Comparison of ENCODE assay signal across 9 cellular contexts in the genomic region with DNA sequence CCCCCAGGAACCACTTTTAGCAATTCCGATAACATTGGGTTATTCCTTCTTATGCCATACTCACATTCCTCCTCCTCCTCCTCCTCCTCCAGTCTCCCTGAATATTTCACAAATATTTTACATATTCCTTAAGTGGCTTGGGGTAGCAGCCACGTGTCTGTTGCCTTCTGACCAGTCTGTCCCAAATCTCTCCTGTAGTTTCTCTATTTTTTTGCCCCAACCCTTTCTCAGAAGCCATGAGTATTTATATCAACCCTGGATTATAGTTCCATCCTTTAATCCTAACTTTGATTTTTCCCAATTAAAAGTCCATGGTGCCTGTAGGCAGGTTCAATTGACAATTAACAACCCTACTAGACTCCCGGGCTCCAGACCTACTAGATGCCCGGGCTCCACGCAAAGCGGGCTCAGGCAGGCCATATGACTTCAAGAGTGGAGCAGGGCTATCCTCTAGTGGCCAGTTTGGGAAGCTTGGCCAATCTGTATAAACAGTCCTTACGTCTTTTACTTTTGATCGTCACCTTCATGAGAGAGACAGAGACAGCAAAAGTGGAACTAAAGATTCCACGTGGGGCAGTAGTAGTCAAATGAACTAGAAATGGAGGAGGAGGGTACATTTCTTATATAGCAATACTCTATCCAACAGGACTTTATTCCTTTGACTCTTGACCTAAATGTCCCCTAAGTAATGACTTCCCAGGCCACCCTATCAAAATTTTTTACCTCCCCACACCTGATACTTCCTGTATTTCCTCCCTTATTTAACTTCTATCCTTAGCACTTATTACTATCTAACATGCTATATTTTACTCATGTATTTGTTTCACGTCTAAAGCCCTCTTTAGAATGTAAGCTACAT.
DNase-seq lines count a peak whose midpoint lies in the region; ATAC-seq and TF ChIP-seq lines count a peak whose summit lies in the region.
"Had no signal": no experiment of that assay in that cellular context is flagged by ENCODE, and none has a peak within 500 bp of the region (broad histone marks: within the 10 kb centered on the region; RNA-seq: fewer than 3 reads in every experiment).

No MANE protein-coding gene starts in this region.

- H3K9me3 Mint-ChIP-seq in GM23338: no peaks in the 10 kb centered on the region
- H3K9me3 Mint-ChIP-seq in activated B cell treated with CpG ODN at 0.5 μM for 24 hours: no peaks in the 10 kb centered on the region
- H3K9me3 Mint-ChIP-seq: activated T-cell treated with anti-CD3 and anti-CD28 coated beads, Interleukin-2, amount 50 U/mL, for 4 hours had no signal

- H3K9me2 ChIP-seq in GM23338 (ENCODE audit: insufficient read depth): no peaks in the 10 kb centered on the region

- H3K27me3 ChIP-seq in GM23338 (ENCODE audit: insufficient read depth) (peaks cover 3% of the 10 kb centered on the region; the same call in 1 of the 2 replicates), gastroesophageal sphincter (no peaks in the 10 kb centered on the region)

- H3K36me3 Mint-ChIP-seq in GM23338 (ENCODE audit: low read depth) (no peaks in the 10 kb centered on the region), activated B cell treated with CpG ODN at 0.5 μM for 24 hours (ENCODE audit: low read depth) (peaks cover 55% of the 10 kb centered on the region)

- no peaks in the 10 kb centered on the region for H3K79me2 ChIP-seq in GM23338 (replicated peaks; ENCODE audit: insufficient read depth)

- no peak overlapping the region for H3K27ac Mint-ChIP-seq in GM23338
- H3K27ac Mint-ChIP-seq in activated B cell treated with CpG ODN at 0.5 μM for 24 hours: peak overlapping the region; percentile 87

- peak; percentile 95 for ATAC-seq in GM23338
- peak; percentile 90 for ATAC-seq in activated B cell treated with CpG ODN at 0.5 μM for 24 hours (ENCODE audit: low read depth)
- peak; percentile 81 for ATAC-seq in gastroesophageal sphincter

- 17 to 20% methylated on average over 5 to 9 of the region's 10 CpGs for WGBS in gastroesophageal sphincter (ENCODE audit: low coverage in 1 of 2), 2 donors

- H3K4me2 ChIP-seq in GM23338: no peak overlapping the region

- no peaks in the 10 kb centered on the region for H3F3A ChIP-seq in GM23338 (replicated peaks; ENCODE audit: low read depth)

- H3K4me3 Mint-ChIP-seq in GM23338 (no peak overlapping the region), activated B cell treated with CpG ODN at 0.5 μM for 24 hours (peak overlapping the region; percentile 84)
- H3K4me3 Mint-ChIP-seq: activated T-cell treated with anti-CD3 and anti-CD28 coated beads, Interleukin-2, amount 50 U/mL, for 4 hours had no signal

- H3K4me1 ChIP-seq in GM23338 (ENCODE audit: insufficient read depth) (no peaks in the 10 kb centered on the region), gastroesophageal sphincter (peaks cover 0 to 48% (median 5%) of the 10 kb centered on the region in 3 donors)

- H3K4me3 ChIP-seq in GM23338: no peak overlapping the region
- peak overlapping the region in 1 of 2 donors; percentile 15 for H3K4me3 ChIP-seq in gastroesophageal sphincter

- H3K9me3 ChIP-seq in gastroesophageal sphincter: no peaks in the 10 kb centered on the region

- TF ChIP-seq POLR2A in gastroesophageal sphincter (IDR thresholded peaks at IDR 0.05): no peak

- H4K20me1 ChIP-seq in GM23338 (replicated peaks; ENCODE audit: insufficient read depth): no peaks in the 10 kb centered on the region

- peak; percentile 75 for DNase-seq in DMS153 treated with DMSO at 0.1 percent for 48 hours (lab: John Stamatoyannopoulos, UW; ENCODE audit: unreplicated experiment)
- peak; percentile 91 for DNase-seq in GM23338 (ENCODE audit: low spot score)
- peak; percentile 30 for DNase-seq in NCI-H2171 (lab: John Stamatoyannopoulos, UW)
- no peak for DNase-seq in activated B cell treated with CpG ODN at 0.5 μM for 24 hours
- DNase-seq in nucleus accumbens (lab: John Stamatoyannopoulos, UW): peak in 32 of 56 donors; percentile 1 to 60 (median 14)
- DNase-seq in GM19240 (ENCODE audit: insufficient read length, low spot score): no peak
- no peak for DNase-seq in NCI-H187 (lab: John Stamatoyannopoulos, UW)
- DNase-seq: activated T-cell treated with anti-CD3 and anti-CD28 coated beads, Interleukin-2, amount 50 U/mL, for 4 hours had no signal

- no peak overlapping the region for H2AFZ ChIP-seq in GM23338

- intact Hi-C loops in activated B cell treated with CpG ODN at 0.5 μM for 24 hours (cut with micrococcal nuclease): loop anchor here (1.0 to 5.0 kb wide), 10 partner anchors 19 to 575 kb away; a partner anchor contains a TSS

- POLR2A ChIA-PET in activated B cell treated with CpG ODN at 0.5 μM for 24 hours (lab: Charles Lee): interaction anchor here (1.0 to 2.1 kb wide), 2 partner anchors 69 to 112 kb away, joined by 3 to 10 read pairs; a partner anchor contains a TSS

- H3K27ac ChIP-seq in GM23338 (ENCODE audit: low read depth): no peak overlapping the region
- no peak overlapping the region for H3K27ac ChIP-seq in gastroesophageal sphincter

- H3K4me1 Mint-ChIP-seq in GM23338 (peaks cover 7% of the 10 kb centered on the region; the same call in 2 of the 3 replicates), activated B cell treated with CpG ODN at 0.5 μM for 24 hours (peaks cover 58% of the 10 kb centered on the region)

- TF ChIP-seq EP300 in gastroesophageal sphincter (IDR thresholded peaks at IDR 0.05): no peak

- TF ChIP-seq CTCF in GM23338 (conservative IDR thresholded peaks at IDR 0.05; ENCODE audit: low read depth in 2 of 2) (peak; percentile 95 to 98), activated B cell treated with CpG ODN at 0.5 μM for 24 hours (IDR thresholded peaks at IDR 0.05) (no peak), gastroesophageal sphincter (IDR thresholded peaks at IDR 0.05) (peak; percentile 87 to 93 (median 88))

- H3K36me3 ChIP-seq in GM23338 (ENCODE audit: insufficient read depth): no peaks in the 10 kb centered on the region
- no peaks in the 10 kb centered on the region for H3K36me3 ChIP-seq in gastroesophageal sphincter

- CTCF ChIA-PET in activated B cell treated with CpG ODN at 0.5 μM for 24 hours (lab: Charles Lee): interaction anchor here (0.6 to 3.5 kb wide), 4 partner anchors 49 to 338 kb away, joined by 3 to 21 read pairs (median 9); no protein-coding TSS in a partner anchor

- H3K27me3 Mint-ChIP-seq in GM23338 (ENCODE audit: insufficient read depth, low read depth, poor library complexity) (peaks cover 9% of the 10 kb centered on the region), activated B cell treated with CpG ODN at 0.5 μM for 24 hours (no peaks in the 10 kb centered on the region)

TF ChIP-seq in GM23338, 12 proteins besides CTCF, POLR2A, EP300 and RAD21:
- TF ChIP-seq, protein P1, sequence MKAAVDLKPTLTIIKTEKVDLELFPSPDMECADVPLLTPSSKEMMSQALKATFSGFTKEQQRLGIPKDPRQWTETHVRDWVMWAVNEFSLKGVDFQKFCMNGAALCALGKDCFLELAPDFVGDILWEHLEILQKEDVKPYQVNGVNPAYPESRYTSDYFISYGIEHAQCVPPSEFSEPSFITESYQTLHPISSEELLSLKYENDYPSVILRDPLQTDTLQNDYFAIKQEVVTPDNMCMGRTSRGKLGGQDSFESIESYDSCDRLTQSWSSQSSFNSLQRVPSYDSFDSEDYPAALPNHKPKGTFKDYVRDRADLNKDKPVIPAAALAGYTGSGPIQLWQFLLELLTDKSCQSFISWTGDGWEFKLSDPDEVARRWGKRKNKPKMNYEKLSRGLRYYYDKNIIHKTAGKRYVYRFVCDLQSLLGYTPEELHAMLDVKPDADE (IDR thresholded peaks at IDR 0.05): no peak
- TF ChIP-seq POLR2AphosphoS5 (IDR thresholded peaks at IDR 0.05; ENCODE audit: low read depth): no peak
- no peak for TF ChIP-seq JUNB (IDR thresholded peaks at IDR 0.05; ENCODE audit: unreplicated experiment)
- no peak for TF ChIP-seq ZNF331 (CRISPR knock-in tag; IDR thresholded peaks at IDR 0.05; ENCODE audit: low read depth)
- TF ChIP-seq ZNF114 (CRISPR knock-in tag; IDR thresholded peaks at IDR 0.05): no peak

Comparison
In these comparisons a context has a peak if more than half of its experiments do, and no peak if none do; other contexts are left out.
1. DNase-seq: peak in DMS153 treated with DMSO at 0.1 percent for 48 hours (single experiment), GM23338 (single experiment), NCI-H2171 (single experiment) and nucleus accumbens (32 of 56); none in activated B cell treated with CpG ODN at 0.5 μM for 24 hours (single experiment), GM19240 (single experiment) and NCI-H187 (0 of 2).
2. Peak in every context shown above with its lines, with median percentiles within 50 percentile points of each other: ATAC-seq.